1 cellular context compared by ENCODE assay signal in genomic region chr9:85702881-85703280, GRCh38.
TF ChIP-seq lines count a peak whose summit lies in the region.

No MANE protein-coding gene starts in this region.

TF ChIP-seq in WTC11, 78 proteins besides CTCF, POLR2A, EP300 and RAD21 (continued from another document):
- TF ChIP-seq PRDM15 (CRISPR knock-in tag; IDR thresholded peaks at IDR 0.05) (no peak), AFF4 (CRISPR knock-in tag; IDR thresholded peaks at IDR 0.05; ENCODE audit: borderline replicate concordance) (no peak), ZNF232 (CRISPR knock-in tag; IDR thresholded peaks at IDR 0.05) (no peak), FOXP1 (CRISPR knock-in tag; IDR thresholded peaks at IDR 0.05; ENCODE audit: borderline replicate concordance) (no peak), SMAD4 (CRISPR knock-in tag; IDR thresholded peaks at IDR 0.05) (no peak)
